In genomic region chr12:52667509-52667908, GRCh38 we compare ENCODE assay signal across 17 cellular contexts. TPM values are rescaled to one million over a fixed set of nuclear protein-coding genes. Genes with fewer than 3 reads are reported as not detected.
DNase-seq lines count a peak whose midpoint lies in the region; ATAC-seq, FAIRE-seq and TF ChIP-seq lines count a peak whose summit lies in the region.
"Had no signal": no experiment of that assay in that cellular context is flagged by ENCODE, and none has a peak within 500 bp of the region (broad histone marks: within the 10 kb centered on the region; RNA-seq: fewer than 3 reads in every experiment).

No MANE protein-coding gene starts in this region.

- SMC1A ChIA-PET in GM12878 (lab: Charles Lee; ENCODE audit: uncharacterized antibody, unreplicated experiment), result no interaction called here

- no peak for TF ChIP-seq EP300 in GM12878 (IDR thresholded peaks at IDR 0.05; ENCODE audit: borderline replicate concordance in 1 of 2, control insufficient read depth in 1 of 2, low read depth in 2 of 2, low read length in 2 of 2)

- no peak for FAIRE-seq in GM12878 (lab: Jason Lieb, UNC)
- FAIRE-seq: astrocyte, HTR-8/SVneo, pancreas had no signal

- TF ChIP-seq CTCF in CD4-positive, alpha-beta T cell (IDR thresholded peaks at IDR 0.05), result peak; percentile 19
- TF ChIP-seq CTCF in HEK293 (tag by site-specific recombination; IDR thresholded peaks at IDR 0.05) (no peak), GM12878 (IDR thresholded peaks at IDR 0.05 in 2 of 3, conservative IDR thresholded peaks at IDR 0.05 in 1 of 3; ENCODE audit: control insufficient read depth in 2 of 3, extremely low read depth in 1 of 3, insufficient read depth in 1 of 3, low read depth in 3 of 3, low read length in 3 of 3) (peak in 2 of 3 experiments; percentile 8 to 14; a peak in 1 of 6 replicates)

- no peak overlapping the region for H2BK15ac ChIP-seq in mesendoderm (replicated peaks; ENCODE audit: low read depth)

- no peak overlapping the region for H3K18ac ChIP-seq in mesendoderm (ENCODE audit: low read length)

- no peak overlapping the region for H3K4me3 Mint-ChIP-seq in CD4-positive, alpha-beta T cell
- H3K4me3 Mint-ChIP-seq: activated T-helper 1 cell treated with anti-CD3 and anti-CD28 coated beads, Interleukin-12 subunit alpha, Interleukin-12 subunit beta, Interleukin-2, Interleukin-4 antibody, amounts not matched to agents 30 ng/mL and 10 ng/mL and 1 ng/mL, durations not matched to agents 14 hours and 24 hours and 36 hours had no signal

- no peak for TF ChIP-seq POLR2A in GM12878 (IDR thresholded peaks at IDR 0.05; ENCODE audit: low read depth, low read length)

- H3K27ac Mint-ChIP-seq in CD4-positive, alpha-beta T cell, result no peak overlapping the region
- H3K27ac Mint-ChIP-seq: activated T-helper 1 cell treated with anti-CD3 and anti-CD28 coated beads, Interleukin-12 subunit alpha, Interleukin-12 subunit beta, Interleukin-2, Interleukin-4 antibody, amounts not matched to agents 30 ng/mL and 10 ng/mL and 1 ng/mL, durations not matched to agents 14 hours and 24 hours and 36 hours had no signal

- no peak for DNase-seq in CD4-positive, alpha-beta T cell
- no peak for DNase-seq in GM12878 (ENCODE audit: low read depth, low spot score)
- DNase-seq in mesendoderm, result peak; percentile 33
- DNase-seq in SW 1271 (lab: John Stamatoyannopoulos, UW), result no peak
- DNase-seq in activated T-cell treated with anti-CD3 and anti-CD28 coated beads, Interleukin-2, amount 50 U/mL, for 1 hour, result no peak
- no peak for DNase-seq in HCEC 1CT
- DNase-seq: activated CD4-positive, CD25-positive, alpha-beta regulatory T cell treated with anti-CD3 and anti-CD28 coated beads, Interleukin-2, amount 50 U/mL, for 72 hours; DMS153; NCI-H146; pancreas; tibial artery had no signal

- H3K36me3 ChIP-seq in HEK293 (ENCODE audit: control insufficient read depth in 2 of 2, insufficient read depth in 1 of 2, low read length in 2 of 2) (no peaks in the 10 kb centered on the region), GM12878 (ENCODE audit: control insufficient read depth in 2 of 2, insufficient read depth in 2 of 2, low read length in 1 of 2) (no peaks in the 10 kb centered on the region), mesendoderm (ENCODE audit: control insufficient read depth, insufficient read depth, low read length) (no peaks in the 10 kb centered on the region)
- H3K36me3 ChIP-seq: pancreas, tibial artery had no signal

- no peaks in the 10 kb centered on the region for H3K9me3 Mint-ChIP-seq in CD4-positive, alpha-beta T cell
- H3K9me3 Mint-ChIP-seq: activated T-helper 1 cell treated with anti-CD3 and anti-CD28 coated beads, Interleukin-12 subunit alpha, Interleukin-12 subunit beta, Interleukin-2, Interleukin-4 antibody, amounts not matched to agents 30 ng/mL and 10 ng/mL and 1 ng/mL, durations not matched to agents 14 hours and 24 hours and 36 hours had no signal

- RAD21 ChIA-PET in GM12878 (lab: Charles Lee; ENCODE audit: unreplicated experiment), result no interaction called here

- no peak overlapping the region for H2AFZ ChIP-seq in GM12878 (ENCODE audit: control insufficient read depth, low read depth, low read length)

- POLR2A ChIA-PET in CD4-positive, alpha-beta T cell (lab: Charles Lee), result interaction anchor here (0.9 kb wide), 1 partner anchor 20 kb away, joined by 4 read pairs; no protein-coding TSS in a partner anchor
- POLR2A ChIA-PET in HEK293 (lab: Yijun Ruan, JAX), result interaction anchor here (1.0 kb wide), 1 partner anchor 12 kb away, joined by 3 read pairs; no protein-coding TSS in a partner anchor
- POLR2A ChIA-PET in GM12878 (lab: Charles Lee), result no interaction called here

- H3K36me3 Mint-ChIP-seq in CD4-positive, alpha-beta T cell (ENCODE audit: low read depth), result no peaks in the 10 kb centered on the region

- H4K5ac ChIP-seq in mesendoderm (ENCODE audit: low read length), result no peak overlapping the region

- no peaks in the 10 kb centered on the region for H3K79me1 ChIP-seq in mesendoderm (ENCODE audit: low read length)

- H2BK5ac ChIP-seq in mesendoderm (ENCODE audit: low read length), result no peak overlapping the region

- no peaks in the 10 kb centered on the region for H3K27me3 ChIP-seq in CD4-positive, alpha-beta T cell (ENCODE audit: control insufficient read depth, insufficient read depth, low read length)
- peaks cover 0 to 2% of the 10 kb centered on the region in 2 experiments; a peak in 1 of 4 replicates for H3K27me3 ChIP-seq in GM12878 (replicated peaks in 1 of 2; ENCODE audit: control insufficient read depth in 2 of 2, insufficient read depth in 2 of 2, low read length in 1 of 2)
- peaks cover 2% of the 10 kb centered on the region for H3K27me3 ChIP-seq in mesendoderm (ENCODE audit: insufficient read depth, low read length, poor library complexity)

- intact Hi-C loops in CD4-positive, alpha-beta T cell (cut with DNase I, micrococcal nuclease), result no loop called here
- intact Hi-C loops in GM12878 (cut with micrococcal nuclease; ENCODE audit: unreplicated experiment), result no loop called here

- no peaks in the 10 kb centered on the region for H3K9me3 ChIP-seq in CD4-positive, alpha-beta T cell (ENCODE audit: control insufficient read depth, low read length)
- H3K9me3 ChIP-seq in HEK293 (ENCODE audit: control insufficient read depth, insufficient read depth, low read depth, low read length) (no peaks in the 10 kb centered on the region), GM12878 (replicated peaks; ENCODE audit: control insufficient read depth, insufficient read depth, low read length) (no peaks in the 10 kb centered on the region)
- H3K9me3 ChIP-seq: pancreas, tibial artery had no signal

- H3K4me3 ChIP-seq in HEK293 (ENCODE audit: low read depth, low read length) (no peak overlapping the region), GM12878 (no peak overlapping the region), mesendoderm (ENCODE audit: low read length) (no peak overlapping the region)
- H3K4me3 ChIP-seq: pancreas, tibial artery had no signal

- H3K27me3 Mint-ChIP-seq in CD4-positive, alpha-beta T cell, result no peaks in the 10 kb centered on the region

- H3K27ac ChIP-seq in CD4-positive, alpha-beta T cell (ENCODE audit: low read depth, low read length), result no peak overlapping the region
- no peak overlapping the region for H3K27ac ChIP-seq in HEK293 (ENCODE audit: extremely low read depth, low read depth, low read length)
- H3K27ac ChIP-seq in GM12878 (ENCODE audit: control insufficient read depth, insufficient read depth), result no peak overlapping the region
- no peak overlapping the region for H3K27ac ChIP-seq in mesendoderm (ENCODE audit: low read depth, low read length)
- H3K27ac ChIP-seq: pancreas, tibial artery had no signal

- H3K4me2 ChIP-seq in GM12878 (ENCODE audit: control insufficient read depth, insufficient read depth) (no peak overlapping the region), mesendoderm (ENCODE audit: low read length) (no peak overlapping the region)

- H3K23ac ChIP-seq in mesendoderm (ENCODE audit: low read length), result no peak overlapping the region

- H3K4me1 Mint-ChIP-seq in CD4-positive, alpha-beta T cell (ENCODE audit: low read depth), result peaks cover 6% of the 10 kb centered on the region

- in situ Hi-C loops in GM12878 (cut with MboI), result no loop called here

- no peak overlapping the region for H3K4ac ChIP-seq in mesendoderm (ENCODE audit: low read depth, low read length)

- WGBS in GM12878 (ENCODE audit: insufficient coverage, insufficient replicate concordance, low lambda C conversion rate, missing lambda C conversion rate), result 17% methylated on average over 9 of the region's 9 CpGs
- WGBS in mesendoderm (ENCODE audit: extremely low coverage, insufficient coverage, low lambda C conversion rate), result no CpG with 5 or more reads among the region's 9 CpGs

- CTCF ChIA-PET in CD4-positive, alpha-beta T cell (lab: Charles Lee), result no interaction called here
- CTCF ChIA-PET in HEK293 (lab: Yijun Ruan, JAX), result interaction anchor here (0.6 to 3.4 kb wide), 4 partner anchors 11 to 211 kb away, joined by 3 to 16 read pairs (median 4); no protein-coding TSS in a partner anchor
- CTCF ChIA-PET in GM12878 (lab: Yijun Ruan, JAX), result no interaction called here

- H3K56ac ChIP-seq in mesendoderm (ENCODE audit: low read length), result no peak overlapping the region

- H2AK5ac ChIP-seq in mesendoderm (ENCODE audit: low read length), result no peak overlapping the region

- ATAC-seq in CD4-positive, alpha-beta T cell (ENCODE audit: poor library complexity), result peak; percentile 37
- ATAC-seq in GM12878, result no peak
- ATAC-seq in GM19324 (IDR thresholded peaks at IDR 0.05; ENCODE audit: low FRiP score, unreplicated experiment), result no peak
- ATAC-seq: pancreas had no signal

- H3K9ac ChIP-seq in GM12878 (ENCODE audit: control insufficient read depth, insufficient read depth, low read length), result no peak overlapping the region
- H3K9ac ChIP-seq in mesendoderm (ENCODE audit: low read length), result no peak overlapping the region

- TF ChIP-seq RAD21 in GM12878 (IDR thresholded peaks at IDR 0.05; ENCODE audit: insufficient read depth, low read depth, low read length), result no peak

- H2BK120ac ChIP-seq in mesendoderm (ENCODE audit: low read depth, low read length), result no peak overlapping the region

- no peaks in the 10 kb centered on the region for H4K20me1 ChIP-seq in GM12878 (ENCODE audit: control insufficient read depth, insufficient read depth)

- H3K4me1 ChIP-seq in HEK293 (ENCODE audit: control insufficient read depth, insufficient read depth, low read length) (no peaks in the 10 kb centered on the region), GM12878 (ENCODE audit: control insufficient read depth, insufficient read depth, low read length) (no peaks in the 10 kb centered on the region), mesendoderm (ENCODE audit: control insufficient read depth, low read depth, low read length) (no peaks in the 10 kb centered on the region)
- H3K4me1 ChIP-seq: pancreas, tibial artery had no signal

- no peaks in the 10 kb centered on the region for H3K79me2 ChIP-seq in GM12878 (ENCODE audit: control insufficient read depth, insufficient read depth, low read length)
- no peaks in the 10 kb centered on the region for H3K79me2 ChIP-seq in mesendoderm (ENCODE audit: control insufficient read depth, insufficient read depth, low read length)

- H4K8ac ChIP-seq in mesendoderm (ENCODE audit: low read depth, low read length), result no peak overlapping the region

- BruUV-seq in GM12878 (replicated peaks; lab: Mats Ljungman, UMichigan), result no TSS peak

RNA-seq across cellular contexts. Expression of gene KRT1, which starts 12.7 kb away (rescaled TPM):
- total RNA-seq in CD4-positive, alpha-beta T cell, result 1 to 10 TPM; 3.9 to 4.0 TPM
- not detected in 2 replicates for total RNA-seq in GM12878 (2013; cell fraction: nucleolus; rRNA removed)
- total RNA-seq in GM12878 (2014; rRNA removed) (not detected in 2 replicates), GM12878 (2014; rRNA removed; fragmentation: Illumina TruSeq; extraction: Trizol) (not detected in 2 replicates), GM12878 (2021) (not detected in 2 replicates)
- polyA plus RNA-seq in GM12878 (2011; ENCODE audit: low read depth), result not detected
- polyA plus RNA-seq in GM12878 (2011; rRNA removed) (not detected in 2 replicates), GM12878 (2014; fragmentation: Illumina TruSeq; extraction: Trizol) (0.13 TPM in 1 of 2 replicates, not detected in the other), GM12878 (2014; fragmentation: Nextera tagmentation; extraction: Ambion mirVana) (not detected), GM12878 (2014; rRNA removed) (not detected in 2 replicates), GM12878 (2016; fragmentation: Nextera tagmentation; extraction: Ambion mirVana) (not detected)
- polyA plus RNA-seq in GM12878 (2011; cell fraction: cytosol; rRNA removed), result not detected in 2 replicates
- polyA plus RNA-seq in GM12878 (2011; cell fraction: nucleus; rRNA removed), result not detected in 2 replicates
- not detected in 2 replicates for polyA plus RNA-seq in GM12878 (2012)
- polyA minus RNA-seq in GM12878 (2011; rRNA and poly(A)+ RNA removed), result not detected in 2 replicates
- not detected in 2 replicates for polyA minus RNA-seq in GM12878 (2011; cell fraction: cytosol; rRNA and poly(A)+ RNA removed)
- not detected in 2 replicates for polyA minus RNA-seq in GM12878 (2011; cell fraction: nucleus; rRNA and poly(A)+ RNA removed)
- not detected for polyA plus RNA-seq in mesendoderm (2013, experiment 1 of 2)
- polyA plus RNA-seq in mesendoderm (2013, experiment 2 of 2), result not detected
- total RNA-seq: activated T-helper 1 cell treated with anti-CD3 and anti-CD28 coated beads, Interleukin-12 subunit alpha, Interleukin-12 subunit beta, Interleukin-2, Interleukin-4 antibody, amounts not matched to agents 30 ng/mL and 10 ng/mL and 1 ng/mL, durations not matched to agents 14 hours and 24 hours and 36 hours; astrocyte; H4 had no signal
- polyA plus RNA-seq: pancreas had no signal

RNA-seq across cellular contexts. Expression of gene KRT2, which starts 15.5 kb away (rescaled TPM):
- total RNA-seq in CD4-positive, alpha-beta T cell, result 1 to 10 TPM; 1.7 to 2.1 TPM
- not detected in 2 replicates for total RNA-seq in GM12878 (2013; cell fraction: nucleolus; rRNA removed)
- total RNA-seq in GM12878 (2014; rRNA removed), result not detected in 2 replicates
- not detected in 2 replicates for total RNA-seq in GM12878 (2014; rRNA removed; fragmentation: Illumina TruSeq; extraction: Trizol)
- total RNA-seq in GM12878 (2021), result 0.08 TPM in 1 of 2 replicates, not detected in the other
- polyA plus RNA-seq in GM12878 (2011; ENCODE audit: low read depth), result not detected
- polyA plus RNA-seq in GM12878 (2011; rRNA removed), result 0.12 TPM in 1 of 2 replicates, not detected in the other
- polyA plus RNA-seq in GM12878 (2011; cell fraction: cytosol; rRNA removed), result not detected in 2 replicates
- not detected in 2 replicates for polyA plus RNA-seq in GM12878 (2011; cell fraction: nucleus; rRNA removed)
- polyA plus RNA-seq in GM12878 (2012), result not detected in 2 replicates
- polyA plus RNA-seq in GM12878 (2014; fragmentation: Illumina TruSeq; extraction: Trizol), result not detected in 2 replicates
- polyA plus RNA-seq in GM12878 (2014; fragmentation: Nextera tagmentation; extraction: Ambion mirVana), result not detected
- not detected in 2 replicates for polyA plus RNA-seq in GM12878 (2014; rRNA removed)
- polyA plus RNA-seq in GM12878 (2016; fragmentation: Nextera tagmentation; extraction: Ambion mirVana), result not detected
- polyA minus RNA-seq in GM12878 (2011; rRNA and poly(A)+ RNA removed), result not detected in 2 replicates
- polyA minus RNA-seq in GM12878 (2011; cell fraction: cytosol; rRNA and poly(A)+ RNA removed), result not detected in 2 replicates
- polyA minus RNA-seq in GM12878 (2011; cell fraction: nucleus; rRNA and poly(A)+ RNA removed), result not detected in 2 replicates
- not detected for polyA plus RNA-seq in mesendoderm (2013, experiment 1 of 2)
- not detected for polyA plus RNA-seq in mesendoderm (2013, experiment 2 of 2)
- total RNA-seq: activated T-helper 1 cell treated with anti-CD3 and anti-CD28 coated beads, Interleukin-12 subunit alpha, Interleukin-12 subunit beta, Interleukin-2, Interleukin-4 antibody, amounts not matched to agents 30 ng/mL and 10 ng/mL and 1 ng/mL, durations not matched to agents 14 hours and 24 hours and 36 hours; astrocyte; pancreas had no signal

RNA-seq across cellular contexts. Expression of gene KRT77, which starts 35.8 kb away (rescaled TPM):
- under 1 TPM; 0.11 to 0.20 TPM for total RNA-seq in CD4-positive, alpha-beta T cell
- not detected in 2 replicates for total RNA-seq in GM12878 (2013; cell fraction: nucleolus; rRNA removed)
- not detected in 2 replicates for total RNA-seq in GM12878 (2014; rRNA removed)
- total RNA-seq in GM12878 (2014; rRNA removed; fragmentation: Illumina TruSeq; extraction: Trizol), result not detected in 2 replicates
- not detected in 2 replicates for total RNA-seq in GM12878 (2021)
- polyA plus RNA-seq in GM12878 (2011; ENCODE audit: low read depth), result not detected
- polyA plus RNA-seq in GM12878 (2011; rRNA removed), result not detected in 2 replicates
- polyA plus RNA-seq in GM12878 (2011; cell fraction: cytosol; rRNA removed), result not detected in 2 replicates
- polyA plus RNA-seq in GM12878 (2011; cell fraction: nucleus; rRNA removed), result not detected in 2 replicates
- not detected in 2 replicates for polyA plus RNA-seq in GM12878 (2012)
- polyA plus RNA-seq in GM12878 (2014; fragmentation: Illumina TruSeq; extraction: Trizol), result not detected in 2 replicates
- not detected for polyA plus RNA-seq in GM12878 (2014; fragmentation: Nextera tagmentation; extraction: Ambion mirVana)
- polyA plus RNA-seq in GM12878 (2014; rRNA removed), result not detected in 2 replicates
- polyA plus RNA-seq in GM12878 (2016; fragmentation: Nextera tagmentation; extraction: Ambion mirVana), result not detected
- polyA minus RNA-seq in GM12878 (2011; rRNA and poly(A)+ RNA removed), result not detected in 2 replicates
- polyA minus RNA-seq in GM12878 (2011; cell fraction: cytosol; rRNA and poly(A)+ RNA removed), result not detected in 2 replicates
- polyA minus RNA-seq in GM12878 (2011; cell fraction: nucleus; rRNA and poly(A)+ RNA removed), result not detected in 2 replicates
- not detected for polyA plus RNA-seq in mesendoderm (2013, experiment 1 of 2)
- polyA plus RNA-seq in mesendoderm (2013, experiment 2 of 2), result not detected
- total RNA-seq: activated T-helper 1 cell treated with anti-CD3 and anti-CD28 coated beads, Interleukin-12 subunit alpha, Interleukin-12 subunit beta, Interleukin-2, Interleukin-4 antibody, amounts not matched to agents 30 ng/mL and 10 ng/mL and 1 ng/mL, durations not matched to agents 14 hours and 24 hours and 36 hours; astrocyte; H4; pancreas had no signal

RNA-seq across cellular contexts. Expression of gene KRT73, which starts 49.1 kb away (rescaled TPM):
- total RNA-seq in CD4-positive, alpha-beta T cell, result 10 to 100 TPM; 67.2 to 69.7 TPM
- total RNA-seq in GM12878 (2013; cell fraction: nucleolus; rRNA removed), result not detected in 2 replicates
- not detected in 2 replicates for total RNA-seq in GM12878 (2014; rRNA removed)
- total RNA-seq in GM12878 (2014; rRNA removed; fragmentation: Illumina TruSeq; extraction: Trizol), result not detected in 2 replicates
- total RNA-seq in GM12878 (2021), result not detected in 2 replicates
- polyA plus RNA-seq in GM12878 (2011; ENCODE audit: low read depth), result not detected
- not detected in 2 replicates for polyA plus RNA-seq in GM12878 (2011; rRNA removed)
- not detected in 2 replicates for polyA plus RNA-seq in GM12878 (2011; cell fraction: cytosol; rRNA removed)
- not detected in 2 replicates for polyA plus RNA-seq in GM12878 (2011; cell fraction: nucleus; rRNA removed)
- polyA plus RNA-seq in GM12878 (2012), result not detected in 2 replicates
- polyA plus RNA-seq in GM12878 (2014; fragmentation: Illumina TruSeq; extraction: Trizol), result not detected in 2 replicates
- not detected for polyA plus RNA-seq in GM12878 (2014; fragmentation: Nextera tagmentation; extraction: Ambion mirVana)
- not detected in 2 replicates for polyA plus RNA-seq in GM12878 (2014; rRNA removed)
- not detected for polyA plus RNA-seq in GM12878 (2016; fragmentation: Nextera tagmentation; extraction: Ambion mirVana)
- not detected in 2 replicates for polyA minus RNA-seq in GM12878 (2011; rRNA and poly(A)+ RNA removed)
- not detected in 2 replicates for polyA minus RNA-seq in GM12878 (2011; cell fraction: cytosol; rRNA and poly(A)+ RNA removed)
- polyA minus RNA-seq in GM12878 (2011; cell fraction: nucleus; rRNA and poly(A)+ RNA removed), result not detected in 2 replicates
- not detected for polyA plus RNA-seq in mesendoderm (2013, experiment 1 of 2)
- polyA plus RNA-seq in mesendoderm (2013, experiment 2 of 2), result not detected
- total RNA-seq: activated T-helper 1 cell treated with anti-CD3 and anti-CD28 coated beads, Interleukin-12 subunit alpha, Interleukin-12 subunit beta, Interleukin-2, Interleukin-4 antibody, amounts not matched to agents 30 ng/mL and 10 ng/mL and 1 ng/mL, durations not matched to agents 14 hours and 24 hours and 36 hours; astrocyte; H4; pancreas had no signal
- polyA plus RNA-seq: pancreas had no signal

Comparison
In these comparisons a context has a peak if more than half of its experiments do, and no peak if none do; other contexts are left out.
1. RNA of gene KRT1, which starts 12.7 kb away (total RNA-seq): 3.9 to 4.0 TPM in CD4-positive, alpha-beta T cell; not detected in GM12878; every median in the first group is over 4 times any median in the second.